11 cellular contexts compared by ENCODE assay signal in the genomic region with DNA sequence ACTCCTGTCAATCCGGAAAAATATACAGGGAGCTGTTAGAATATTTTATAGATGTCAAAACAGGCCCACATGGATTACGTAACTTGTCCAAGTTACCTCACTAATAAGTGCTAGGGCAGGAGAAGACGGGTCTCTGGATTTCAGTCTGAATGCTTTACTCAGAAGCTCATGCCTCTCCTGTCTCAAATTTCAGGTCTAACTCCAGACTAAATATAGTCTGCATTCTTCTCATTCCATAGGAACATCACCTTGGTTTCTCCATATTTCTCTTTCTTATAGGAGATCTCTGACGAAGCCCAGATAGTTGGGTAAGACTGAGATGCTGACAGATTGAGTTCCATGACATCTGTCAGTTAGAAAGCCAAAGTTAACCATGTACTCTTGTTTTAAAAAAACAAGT.
DNase-seq lines count a peak whose midpoint lies in the region; ATAC-seq and TF ChIP-seq lines count a peak whose summit lies in the region.
"Had no signal": no experiment of that assay in that cellular context is flagged by ENCODE, and none has a peak within 500 bp of the region (broad histone marks: within the 10 kb centered on the region; RNA-seq: fewer than 3 reads in every experiment).

No MANE protein-coding gene starts in this region.

- H3K4me1 ChIP-seq in GM23248 (ENCODE audit: insufficient read depth) = peaks cover 12% of the 10 kb centered on the region
- H3K4me1 ChIP-seq in osteoblast (ENCODE audit: insufficient read depth, low read length) = peaks cover 5% of the 10 kb centered on the region
- no peaks in the 10 kb centered on the region for H3K4me1 ChIP-seq in adrenal gland (replicated peaks in 1 of 2)

- H4K20me1 ChIP-seq in GM23248 (ENCODE audit: insufficient read depth) = no peaks in the 10 kb centered on the region
- no peaks in the 10 kb centered on the region for H4K20me1 ChIP-seq in osteoblast (ENCODE audit: insufficient read depth, low read length)

- H3K9me2 ChIP-seq in GM23248 (ENCODE audit: insufficient read depth) = no peaks in the 10 kb centered on the region

- H2AFZ ChIP-seq in GM23248 = peak overlapping the region; percentile 4; the same call in 1 of the 2 replicates
- H2AFZ ChIP-seq in osteoblast (ENCODE audit: low read length) = no peak overlapping the region

- H3K79me2 ChIP-seq in GM23248 (ENCODE audit: insufficient read depth) (no peaks in the 10 kb centered on the region), osteoblast (ENCODE audit: insufficient read depth, low read length) (no peaks in the 10 kb centered on the region)

- H3K9ac ChIP-seq in GM23248 = no peak overlapping the region

- H3K4me2 ChIP-seq in GM23248 (ENCODE audit: unreplicated experiment) = no peak overlapping the region
- H3K4me2 ChIP-seq in osteoblast (ENCODE audit: insufficient read depth, low read length) = no peak overlapping the region

- H3F3A ChIP-seq in GM23248 (ENCODE audit: insufficient read depth) = 0 out of 2 replicates have a peak, but pooled peaks cover 6% of the 10 kb centered on the region

- no peak for TF ChIP-seq POLR2A in adrenal gland (IDR thresholded peaks at IDR 0.05)

- no peaks in the 10 kb centered on the region for H3K9me3 ChIP-seq in GM23248 (ENCODE audit: low read depth)
- H3K9me3 ChIP-seq in osteoblast (ENCODE audit: low read depth, low read length) = no peaks in the 10 kb centered on the region
- no peaks in the 10 kb centered on the region for H3K9me3 ChIP-seq in adrenal gland (replicated peaks in 1 of 3)

- H3K27me3 ChIP-seq in GM23248 (replicated peaks; ENCODE audit: insufficient read depth) (no peaks in the 10 kb centered on the region), osteoblast (ENCODE audit: insufficient read depth, low read length) (no peaks in the 10 kb centered on the region), adrenal gland (no peaks in the 10 kb centered on the region)

- no peak for ATAC-seq in GM21526 (IDR thresholded peaks at IDR 0.05; ENCODE audit: low FRiP score, unreplicated experiment)
- ATAC-seq in GM19035 (IDR thresholded peaks at IDR 0.05; ENCODE audit: unreplicated experiment) = no peak

- in situ Hi-C loops in GM23248 (cut with MboI) = no loop called here

- H3K27ac ChIP-seq in GM23248 (0 out of 2 replicates have a peak overlapping the region, but pooled peaks have one; percentile 0), osteoblast (ENCODE audit: low read depth, low read length) (no peak overlapping the region), adrenal gland (no peak overlapping the region)

- peak; percentile 43 for DNase-seq in GM23248
- DNase-seq in NOMO-1 treated with DMSO at 0.1 percent for 48 hours (lab: John Stamatoyannopoulos, UW; ENCODE audit: unreplicated experiment) = peak; percentile 33
- DNase-seq in epithelial cell of esophagus (ENCODE audit: low read depth) = peak; percentile 96
- peak; percentile 82 for DNase-seq in osteoblast (ENCODE audit: insufficient read length, low spot score, missing footprints)
- DNase-seq in DMS 273 treated with DMSO at 0.1 percent for 48 hours (lab: John Stamatoyannopoulos, UW) = no peak
- no peak for DNase-seq in adrenal gland
- DNase-seq: amygdala; CD4-positive, alpha-beta T cell; NCI-H69 had no signal

- intact Hi-C loops in adrenal gland (cut with DNase I) = no loop called here

- no peak for TF ChIP-seq CTCF in epithelial cell of esophagus (IDR thresholded peaks at IDR 0.05; ENCODE audit: insufficient read depth, low read depth, low read length, missing control alignments)
- TF ChIP-seq CTCF in osteoblast (IDR thresholded peaks at IDR 0.05; ENCODE audit: extremely low read depth, low read depth, low read length) = no peak
- TF ChIP-seq CTCF in adrenal gland (IDR thresholded peaks at IDR 0.05) = no peak

- H3K4me3 ChIP-seq in GM23248 = no peak overlapping the region
- H3K4me3 ChIP-seq in epithelial cell of esophagus (ENCODE audit: low read length) = no peak overlapping the region
- no peak overlapping the region for H3K4me3 ChIP-seq in osteoblast (ENCODE audit: insufficient read depth, low read length)
- H3K4me3 ChIP-seq in adrenal gland = no peak overlapping the region

- H3K36me3 ChIP-seq in GM23248 (ENCODE audit: low read depth) (no peaks in the 10 kb centered on the region), osteoblast (ENCODE audit: insufficient read depth, low read length) (no peaks in the 10 kb centered on the region), adrenal gland (replicated peaks in 1 of 2) (no peaks in the 10 kb centered on the region)

- 51 to 54% methylated on average over 4 of the region's 4 CpGs for WGBS in GM23248 (ENCODE audit: low coverage in 1 of 2, low lambda C conversion rate in 2 of 2, missing lambda C conversion rate in 2 of 2), 2 experiments
- WGBS in adrenal gland, 4 donors = 77 to 93% (median 88%) methylated on average over 4 of the region's 4 CpGs

Comparison
In these comparisons a context has a peak if more than half of its experiments do, and no peak if none do; other contexts are left out.
1. DNase-seq: peak in GM23248 (single experiment), NOMO-1 treated with DMSO at 0.1 percent for 48 hours (single experiment), epithelial cell of esophagus (single experiment) and osteoblast (single experiment); none in DMS 273 treated with DMSO at 0.1 percent for 48 hours (single experiment) and adrenal gland (0 of 7).